20 cellular contexts compared by ENCODE assay signal in genomic region chr9:87343816-87344438, GRCh38.
DNase-seq lines count a peak whose midpoint lies in the region; ATAC-seq, FAIRE-seq and TF ChIP-seq lines count a peak whose summit lies in the region.
"Had no signal": no experiment of that assay in that cellular context is flagged by ENCODE, and none has a peak within 500 bp of the region (broad histone marks: within the 10 kb centered on the region; RNA-seq: fewer than 3 reads in every experiment).

No MANE protein-coding gene starts in this region.

- H3K4me3 Mint-ChIP-seq in chondrocyte (ENCODE audit: unreplicated experiment) = no peak overlapping the region
- no peak overlapping the region for H3K4me3 Mint-ChIP-seq in T-helper 2 cell treated with Interferon-gamma antibody and Interleukin-4, amounts not matched to agents 5 μg/mL and 100 μg/mL, for 36 hours
- H3K4me3 Mint-ChIP-seq: activated naive CD8-positive, alpha-beta T cell treated with anti-CD3 and anti-CD28 coated beads, Interleukin-2, amount 50 U/mL, for 24 hours; central memory CD8-positive, alpha-beta T cell; H9; IgD-negative memory B cell had no signal

- no peaks in the 10 kb centered on the region for H3K36me3 Mint-ChIP-seq in chondrocyte (ENCODE audit: low read depth)
- no peaks in the 10 kb centered on the region for H3K36me3 Mint-ChIP-seq in T-helper 2 cell treated with Interferon-gamma antibody and Interleukin-4, amounts not matched to agents 5 μg/mL and 100 μg/mL, for 36 hours (ENCODE audit: low read depth)
- H3K36me3 Mint-ChIP-seq: IgD-negative memory B cell had no signal

- ATAC-seq in HG03342 (IDR thresholded peaks at IDR 0.05; ENCODE audit: unreplicated experiment) = no peak
- ATAC-seq in pancreas = no peak
- ATAC-seq: activated naive CD8-positive, alpha-beta T cell treated with anti-CD3 and anti-CD28 coated beads, Interleukin-2, amount 50 U/mL, for 24 hours; left colon had no signal

- intact Hi-C loops in pancreas (cut with DNase I) = loop anchor here in 1 of 3 donors (10.0 kb wide), 1 partner anchor 151 kb away; the partner anchor contains the start of gene DAPK1

- no peak overlapping the region for H3K27ac ChIP-seq in pancreas
- H3K27ac ChIP-seq: PC-9, spleen, suprapubic skin had no signal

- peak overlapping the region; percentile 8 for H3K27ac Mint-ChIP-seq in chondrocyte (ENCODE audit: unreplicated experiment)
- no peak overlapping the region for H3K27ac Mint-ChIP-seq in T-helper 2 cell treated with Interferon-gamma antibody and Interleukin-4, amounts not matched to agents 5 μg/mL and 100 μg/mL, for 36 hours
- H3K27ac Mint-ChIP-seq: activated naive CD8-positive, alpha-beta T cell treated with anti-CD3 and anti-CD28 coated beads, Interleukin-2, amount 50 U/mL, for 24 hours; H9; IgD-negative memory B cell had no signal

- no peaks in the 10 kb centered on the region for H3K36me3 ChIP-seq in MG63
- H3K36me3 ChIP-seq in pancreas = no peaks in the 10 kb centered on the region
- H3K36me3 ChIP-seq: ovary, spleen, suprapubic skin had no signal

- H3K4me1 Mint-ChIP-seq in chondrocyte (ENCODE audit: low read depth) = peaks cover 50% of the 10 kb centered on the region
- no peaks in the 10 kb centered on the region for H3K4me1 Mint-ChIP-seq in T-helper 2 cell treated with Interferon-gamma antibody and Interleukin-4, amounts not matched to agents 5 μg/mL and 100 μg/mL, for 36 hours (ENCODE audit: low read depth)
- H3K4me1 Mint-ChIP-seq: activated naive CD8-positive, alpha-beta T cell treated with anti-CD3 and anti-CD28 coated beads, Interleukin-2, amount 50 U/mL, for 24 hours; central memory CD8-positive, alpha-beta T cell; IgD-negative memory B cell had no signal

- WGBS in pancreas, 2 donors = 82 to 85% methylated on average over 5 of the region's 5 CpGs

- H3K9me3 ChIP-seq in MG63 (no peaks in the 10 kb centered on the region), pancreas (no peaks in the 10 kb centered on the region)
- H3K9me3 ChIP-seq: ovary, suprapubic skin had no signal

- H3K4me3 ChIP-seq in MG63 = no peak overlapping the region
- no peak overlapping the region for H3K4me3 ChIP-seq in pancreas
- H3K4me3 ChIP-seq: ovary, PC-9, spleen, suprapubic skin had no signal

- TF ChIP-seq CTCF in chondrocyte (IDR thresholded peaks at IDR 0.05) = no peak
- no peak for TF ChIP-seq CTCF in pancreas (IDR thresholded peaks at IDR 0.05)

- no peaks in the 10 kb centered on the region for H3K9me3 Mint-ChIP-seq in chondrocyte (ENCODE audit: low read depth)
- no peaks in the 10 kb centered on the region for H3K9me3 Mint-ChIP-seq in T-helper 2 cell treated with Interferon-gamma antibody and Interleukin-4, amounts not matched to agents 5 μg/mL and 100 μg/mL, for 36 hours
- H3K9me3 Mint-ChIP-seq: activated naive CD8-positive, alpha-beta T cell treated with anti-CD3 and anti-CD28 coated beads, Interleukin-2, amount 50 U/mL, for 24 hours; central memory CD8-positive, alpha-beta T cell; H9; IgD-negative memory B cell had no signal

- no peaks in the 10 kb centered on the region for H3K27me3 Mint-ChIP-seq in chondrocyte (ENCODE audit: low read depth)
- peaks cover 10% of the 10 kb centered on the region for H3K27me3 Mint-ChIP-seq in T-helper 2 cell treated with Interferon-gamma antibody and Interleukin-4, amounts not matched to agents 5 μg/mL and 100 μg/mL, for 36 hours (ENCODE audit: low read depth)

- H3K27me3 ChIP-seq in MG63 (no peaks in the 10 kb centered on the region), pancreas (no peaks in the 10 kb centered on the region)
- H3K27me3 ChIP-seq: ovary, suprapubic skin had no signal

- DNase-seq in DMS 273 (lab: John Stamatoyannopoulos, UW; ENCODE audit: unreplicated experiment) (peak; percentile 66), MG63 (peak; percentile 56), chondrocyte (ENCODE audit: low spot score) (no peak), myocyte (ENCODE audit: low read depth) (peak; percentile 50), pancreas (no peak)
- no peak for DNase-seq in central memory CD4-positive, alpha-beta T cell
- DNase-seq in T-helper 2 cell treated with Interferon-gamma antibody and Interleukin-4, amounts not matched to agents 5 μg/mL and 100 μg/mL, for 36 hours (ENCODE audit: low spot score) = no peak
- DNase-seq: activated naive CD8-positive, alpha-beta T cell treated with anti-CD3 and anti-CD28 coated beads, Interleukin-2, amount 50 U/mL, for 24 hours; AML-193; GDM1; H9; left colon; NCI-H526 treated with DMSO at 0.1 percent for 48 hours; ovary; PC-9; spleen had no signal

- FAIRE-seq in pancreas (lab: Jason Lieb, UNC) = no peak

- H3K4me1 ChIP-seq in pancreas = no peaks in the 10 kb centered on the region
- H3K4me1 ChIP-seq: spleen had no signal

Comparison
In these comparisons a context has a peak if more than half of its experiments do, and no peak if none do; other contexts are left out.
1. DNase-seq: peak in DMS 273 (single experiment), MG63 (single experiment) and myocyte (single experiment); none in chondrocyte (single experiment), central memory CD4-positive, alpha-beta T cell (single experiment), T-helper 2 cell treated with Interferon-gamma antibody and Interleukin-4, amounts not matched to agents 5 μg/mL and 100 μg/mL, for 36 hours (single experiment) and pancreas (0 of 6).